ENCODE assay signal across 13 cellular contexts in the genomic region with DNA sequence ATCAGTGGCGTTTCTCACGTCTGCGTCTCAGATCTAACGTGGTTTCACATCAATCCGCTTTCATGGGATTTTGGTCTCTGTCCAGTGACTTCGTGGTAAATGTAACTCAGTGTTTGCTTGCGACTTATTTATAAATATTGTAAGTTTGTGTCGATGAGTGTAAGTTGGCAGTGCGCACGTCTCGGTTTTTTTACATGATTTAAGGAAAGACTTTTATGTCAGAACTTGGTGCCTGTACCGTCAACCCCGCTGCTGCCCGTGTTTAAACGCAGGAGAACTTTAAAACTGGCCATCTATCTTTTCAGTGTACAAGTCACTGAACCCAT. TPM values are rescaled to one million over a fixed set of nuclear protein-coding genes. Genes with fewer than 3 reads are reported as not detected.
A peak's percentile ranks its signal among the peaks of the same experiment; 100 is the strongest.
DNase-seq lines count a peak whose midpoint lies in the region; ATAC-seq and TF ChIP-seq lines count a peak whose summit lies in the region.
"Had no signal": no experiment of that assay in that cellular context is flagged by ENCODE, and none has a peak within 500 bp of the region (broad histone marks: within the 10 kb centered on the region; RNA-seq: fewer than 3 reads in every experiment).

No MANE protein-coding gene starts in this region.

- no peaks in the 10 kb centered on the region for H3K27me3 ChIP-seq in endodermal cell (ENCODE audit: control insufficient read depth, insufficient read depth, low read length, poor library complexity, severe bottlenecking)
- H3K27me3 ChIP-seq: pancreas had no signal

- no peaks in the 10 kb centered on the region for H3K4me1 ChIP-seq in endodermal cell (ENCODE audit: control insufficient read depth, insufficient read depth, low read length)

- peaks cover 14% of the 10 kb centered on the region for H3K36me3 Mint-ChIP-seq in activated naive CD4-positive, alpha-beta T cell treated with anti-CD3 and anti-CD28 coated beads, Interleukin-2, amount 50 U/mL, for 24 hours
- H3K36me3 Mint-ChIP-seq in T-helper 17 cell (ENCODE audit: low read depth), result peaks cover 2% of the 10 kb centered on the region
- H3K36me3 Mint-ChIP-seq in endodermal cell (ENCODE audit: low read depth), result peaks cover 21% of the 10 kb centered on the region

- no peak overlapping the region for H3K27ac ChIP-seq in endodermal cell (ENCODE audit: low read depth, low read length)
- H3K27ac ChIP-seq in caudate nucleus (ENCODE audit: low read depth, low read length), result no peak overlapping the region
- H3K27ac ChIP-seq: heart right ventricle, pancreas had no signal

- peak overlapping the region; percentile 64 for H3K4me3 ChIP-seq in endodermal cell (ENCODE audit: low read length)

- no peaks in the 10 kb centered on the region for H3K27me3 Mint-ChIP-seq in activated naive CD4-positive, alpha-beta T cell treated with anti-CD3 and anti-CD28 coated beads, Interleukin-2, amount 50 U/mL, for 24 hours
- no peaks in the 10 kb centered on the region for H3K27me3 Mint-ChIP-seq in T-helper 17 cell
- H3K27me3 Mint-ChIP-seq in endodermal cell (ENCODE audit: insufficient read depth), result no peaks in the 10 kb centered on the region
- no peaks in the 10 kb centered on the region for H3K27me3 Mint-ChIP-seq in stimulated activated naive CD8-positive, alpha-beta T cell treated with anti-CD3 and anti-CD28 coated beads, Interleukin-15, amount 100 ng/mL, for 72 hours

- no peaks in the 10 kb centered on the region for H3K9me3 Mint-ChIP-seq in activated naive CD4-positive, alpha-beta T cell treated with anti-CD3 and anti-CD28 coated beads, Interleukin-2, amount 50 U/mL, for 24 hours
- peaks cover 6% of the 10 kb centered on the region for H3K9me3 Mint-ChIP-seq in endodermal cell
- H3K9me3 Mint-ChIP-seq in stimulated activated naive CD8-positive, alpha-beta T cell treated with anti-CD3 and anti-CD28 coated beads, Interleukin-15, amount 100 ng/mL, for 72 hours, result no peaks in the 10 kb centered on the region

- no peak for DNase-seq in activated naive CD4-positive, alpha-beta T cell treated with Interleukin-2 at 50 U/mL for 16 hours
- DNase-seq in T-helper 17 cell (no peak), endodermal cell (no peak), caudate nucleus (lab: John Stamatoyannopoulos, UW) (no peak), NCI-H2029 (lab: John Stamatoyannopoulos, UW) (no peak)
- no peak for DNase-seq in stimulated activated naive CD8-positive, alpha-beta T cell treated with anti-CD3 and anti-CD28 coated beads, Interleukin-15, amount 100 ng/mL, for 72 hours
- DNase-seq: heart right ventricle, NCI-H1694 treated with DMSO at 0.1 percent for 48 hours, NCI-H748 treated with DMSO at 0.1 percent for 48 hours had no signal

- H3K36me3 ChIP-seq in endodermal cell (ENCODE audit: control insufficient read depth, insufficient read depth, low read length), result peaks cover 15% of the 10 kb centered on the region
- H3K36me3 ChIP-seq: pancreas had no signal

- H3K4me3 Mint-ChIP-seq in activated naive CD4-positive, alpha-beta T cell treated with anti-CD3 and anti-CD28 coated beads, Interleukin-2, amount 50 U/mL, for 24 hours, result peak overlapping the region; percentile 91
- peak overlapping the region; percentile 88 for H3K4me3 Mint-ChIP-seq in T-helper 17 cell
- peak overlapping the region; percentile 37 for H3K4me3 Mint-ChIP-seq in endodermal cell
- peak overlapping the region; percentile 62 to 83 for H3K4me3 Mint-ChIP-seq in stimulated activated naive CD8-positive, alpha-beta T cell treated with anti-CD3 and anti-CD28 coated beads, Interleukin-15, amount 100 ng/mL, for 72 hours

- 95% methylated on average over 15 of the region's 15 CpGs for WGBS in endodermal cell (ENCODE audit: insufficient coverage in 1 of 2, insufficient read length in 1 of 2), 2 experiments

- peak overlapping the region; percentile 94 for H3K27ac Mint-ChIP-seq in activated naive CD4-positive, alpha-beta T cell treated with anti-CD3 and anti-CD28 coated beads, Interleukin-2, amount 50 U/mL, for 24 hours
- H3K27ac Mint-ChIP-seq in T-helper 17 cell (peak overlapping the region; percentile 79), endodermal cell (peak overlapping the region; percentile 10)
- peak overlapping the region in 1 of 2 donors; percentile 82 for H3K27ac Mint-ChIP-seq in stimulated activated naive CD8-positive, alpha-beta T cell treated with anti-CD3 and anti-CD28 coated beads, Interleukin-15, amount 100 ng/mL, for 72 hours

- ATAC-seq in T-helper 17 cell, result no peak
- no peak for ATAC-seq in stimulated activated naive CD8-positive, alpha-beta T cell treated with anti-CD3 and anti-CD28 coated beads, Interleukin-15, amount 100 ng/mL, for 72 hours
- no peak for ATAC-seq in GM18867 (IDR thresholded peaks at IDR 0.05; ENCODE audit: unreplicated experiment)
- ATAC-seq: heart right ventricle, pancreas had no signal

- TF ChIP-seq CTCF in endodermal cell (conservative IDR thresholded peaks at IDR 0.05), result no peak

- H3K9me3 ChIP-seq in T-helper 17 cell (ENCODE audit: control insufficient read depth, low read length, poor library complexity, severe bottlenecking) (no peaks in the 10 kb centered on the region), endodermal cell (ENCODE audit: control insufficient read depth, low read length) (no peaks in the 10 kb centered on the region)
- H3K9me3 ChIP-seq: heart right ventricle, pancreas had no signal

- H3K4me1 Mint-ChIP-seq in activated naive CD4-positive, alpha-beta T cell treated with anti-CD3 and anti-CD28 coated beads, Interleukin-2, amount 50 U/mL, for 24 hours, result peaks cover 30% of the 10 kb centered on the region
- H3K4me1 Mint-ChIP-seq in T-helper 17 cell (peaks cover 25% of the 10 kb centered on the region), endodermal cell (peaks cover 8% of the 10 kb centered on the region)
- H3K4me1 Mint-ChIP-seq in stimulated activated naive CD8-positive, alpha-beta T cell treated with anti-CD3 and anti-CD28 coated beads, Interleukin-15, amount 100 ng/mL, for 72 hours, result peaks cover 43% of the 10 kb centered on the region

- H3K9ac ChIP-seq in endodermal cell (ENCODE audit: extremely low read depth, low read length, poor library complexity, severe bottlenecking), result no peak overlapping the region

RNA-seq across cellular contexts. Expression of a gene that starts 1.5 kb away (rescaled TPM):
- total RNA-seq in T-helper 17 cell (1 to 10 TPM; 8.4 to 9.4 TPM), endodermal cell (10 to 100 TPM; 24.8 to 31.5 TPM)
- 27.8 TPM for polyA plus RNA-seq in endodermal cell (2013, experiment 1 of 2)
- 24.0 TPM for polyA plus RNA-seq in endodermal cell (2013, experiment 2 of 2)

RNA-seq across cellular contexts. Expression of a gene that starts 1.7 kb away (rescaled TPM):
- total RNA-seq in T-helper 17 cell (100 to 1,000 TPM; 129 to 146 TPM), endodermal cell (10 to 100 TPM; 85.9 to 95.6 TPM)
- polyA plus RNA-seq in endodermal cell (2013, experiment 1 of 2), result 77.8 TPM
- 71.1 TPM for polyA plus RNA-seq in endodermal cell (2013, experiment 2 of 2)

RNA-seq across cellular contexts. Expression of a gene that starts 13.0 kb away (rescaled TPM):
- total RNA-seq in T-helper 17 cell (1 to 10 TPM in 1 of 2 donors, under 1 TPM in 1; 0.91 to 2.0 TPM), endodermal cell (10 to 100 TPM in 1 of 2 donors, 1 to 10 TPM in 1; 8.1 to 13.5 TPM)
- 3.2 TPM for polyA plus RNA-seq in endodermal cell (2013, experiment 1 of 2)
- 3.5 TPM for polyA plus RNA-seq in endodermal cell (2013, experiment 2 of 2)
- total RNA-seq: SK-MEL-5 had no signal

RNA-seq across cellular contexts. Expression of a gene that starts 19.6 kb away (rescaled TPM):
- 100 to 1,000 TPM in 1 of 2 donors, 10 to 100 TPM in 1; 94.7 to 127 TPM for total RNA-seq in T-helper 17 cell
- total RNA-seq in endodermal cell, result under 1 TPM in 1 of 2 donors, not detected in 1; 0.20 TPM
- polyA plus RNA-seq in endodermal cell (2013, experiment 1 of 2), result not detected
- polyA plus RNA-seq in endodermal cell (2013, experiment 2 of 2), result not detected
- total RNA-seq: SK-MEL-5 had no signal

RNA-seq across cellular contexts. Expression of a gene that starts 27.1 kb away (rescaled TPM):
- 10 to 100 TPM; 47.9 to 80.4 TPM for total RNA-seq in T-helper 17 cell
- 1 to 10 TPM in 1 of 2 donors, under 1 TPM in 1; 0.95 to 1.7 TPM for total RNA-seq in endodermal cell
- polyA plus RNA-seq in endodermal cell (2013, experiment 1 of 2), result not detected
- polyA plus RNA-seq in endodermal cell (2013, experiment 2 of 2), result 0.25 TPM
- total RNA-seq: SK-MEL-5 had no signal

Comparison
In these comparisons a context has a peak if more than half of its experiments do, and no peak if none do; other contexts are left out.
1. H3K4me3 Mint-ChIP-seq: peak in every context shown above with its lines; median percentile 91 in activated naive CD4-positive, alpha-beta T cell treated with anti-CD3 and anti-CD28 coated beads, Interleukin-2, amount 50 U/mL, for 24 hours; 88 in T-helper 17 cell; 72 in stimulated activated naive CD8-positive, alpha-beta T cell treated with anti-CD3 and anti-CD28 coated beads, Interleukin-15, amount 100 ng/mL, for 72 hours; 37 in endodermal cell.